Comparison of ENCODE assay signal across 9 cellular contexts in the genomic region with DNA sequence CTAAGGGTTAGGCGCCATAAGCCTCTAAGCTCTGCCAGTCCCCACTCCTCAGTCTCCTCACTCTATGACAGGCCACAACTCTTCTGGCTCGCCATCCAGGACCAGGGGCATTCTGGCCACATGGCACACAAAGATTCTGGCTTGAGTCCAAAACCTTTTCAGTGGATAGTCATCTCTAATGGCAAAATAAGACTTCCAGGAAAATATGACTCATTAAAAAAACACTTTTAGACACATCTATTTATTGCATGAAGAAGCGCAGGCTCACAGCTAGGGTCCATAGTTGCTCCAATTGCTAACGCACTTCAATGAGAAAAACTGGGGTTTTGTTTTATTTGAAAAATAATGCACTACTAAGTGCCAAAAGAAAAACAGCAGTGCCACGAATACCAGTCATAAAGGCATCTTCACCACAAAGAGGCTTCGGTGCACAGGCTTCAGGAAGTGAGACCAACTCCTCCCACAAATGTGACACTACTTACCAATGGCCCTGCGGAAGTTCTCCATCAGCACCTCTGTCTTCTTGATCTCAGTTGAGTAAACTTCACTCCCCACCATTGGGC. TPM values are rescaled to one million over a fixed set of nuclear protein-coding genes. Genes with fewer than 3 reads are reported as not detected.
DNase-seq lines count a peak whose midpoint lies in the region; ATAC-seq and TF ChIP-seq lines count a peak whose summit lies in the region.
"Had no signal": no experiment of that assay in that cellular context is flagged by ENCODE, and none has a peak within 500 bp of the region (broad histone marks: within the 10 kb centered on the region; RNA-seq: fewer than 3 reads in every experiment).

No MANE protein-coding gene starts in this region.

- H3K27me3 ChIP-seq in foreskin keratinocyte (no peaks in the 10 kb centered on the region), neural progenitor cell (no peaks in the 10 kb centered on the region)
- H3K27me3 ChIP-seq: heart right ventricle had no signal

- TF ChIP-seq CTCF in foreskin keratinocyte (conservative IDR thresholded peaks at IDR 0.05) (no peak), neural progenitor cell (IDR thresholded peaks at IDR 0.05) (no peak)

- H3K27ac ChIP-seq in foreskin keratinocyte (no peak overlapping the region), neural progenitor cell (no peak overlapping the region)

- H3K4me3 ChIP-seq in neural progenitor cell = no peak overlapping the region
- H3K4me3 ChIP-seq: heart right ventricle had no signal

- H3K4me3 Mint-ChIP-seq in neural progenitor cell = no peak overlapping the region

- no peaks in the 10 kb centered on the region for H3K4me1 Mint-ChIP-seq in neural progenitor cell

- H3K9ac ChIP-seq in neural progenitor cell = no peak overlapping the region

- H3K4me2 ChIP-seq in neural progenitor cell = no peak overlapping the region

- peaks cover 19% of the 10 kb centered on the region for H4K20me1 ChIP-seq in neural progenitor cell (ENCODE audit: low read depth)

- H3K36me3 ChIP-seq in neural progenitor cell = no peaks in the 10 kb centered on the region

- H3F3A ChIP-seq in neural progenitor cell (ENCODE audit: low read depth) = no peaks in the 10 kb centered on the region

- H3K9me3 Mint-ChIP-seq in neural progenitor cell = no peaks in the 10 kb centered on the region

- DNase-seq in COLO829 (ENCODE audit: low spot score) = peak; percentile 63
- DNase-seq in M059J (ENCODE audit: low read depth) = peak; percentile 100
- peak; percentile 29 for DNase-seq in activated T-cell treated with anti-CD3 and anti-CD28 coated beads, Interleukin-2, amount 50 U/mL, for 1 hour
- peak; percentile 57 to 82 for DNase-seq in foreskin keratinocyte
- DNase-seq in neural progenitor cell (ENCODE audit: low spot score) = no peak
- DNase-seq in hypothalamus (lab: John Stamatoyannopoulos, UW) = no peak
- no peak for DNase-seq in NCI-H2081 treated with DMSO at 0.1 percent for 48 hours (lab: John Stamatoyannopoulos, UW)
- DNase-seq: heart right ventricle had no signal

- H3K36me3 Mint-ChIP-seq in neural progenitor cell = peaks cover 17% of the 10 kb centered on the region

- H3K27ac Mint-ChIP-seq in neural progenitor cell = no peak overlapping the region

- ATAC-seq in foreskin keratinocyte = peak; percentile 19
- ATAC-seq in GM19455 (IDR thresholded peaks at IDR 0.05; ENCODE audit: unreplicated experiment) = no peak

- peaks cover 9% of the 10 kb centered on the region for H3K4me1 ChIP-seq in foreskin keratinocyte
- H3K4me1 ChIP-seq in neural progenitor cell = no peaks in the 10 kb centered on the region

- no peak overlapping the region for H2AFZ ChIP-seq in neural progenitor cell (replicated peaks)

- H3K79me2 ChIP-seq in neural progenitor cell (ENCODE audit: low read depth) = peaks cover 57% of the 10 kb centered on the region

- no peaks in the 10 kb centered on the region for H3K9me3 ChIP-seq in neural progenitor cell (ENCODE audit: low read depth)
- H3K9me3 ChIP-seq: heart right ventricle had no signal

- no peaks in the 10 kb centered on the region for H3K27me3 Mint-ChIP-seq in neural progenitor cell (ENCODE audit: insufficient read depth, low read depth)

RNA-seq across cellular contexts. Expression of a gene that starts 11.1 kb away (rescaled TPM):
- 93.9 and 127 TPM in 2 replicates for total RNA-seq in M059J (2014; rRNA removed; shearing (Covaris generic))
- total RNA-seq in foreskin keratinocyte (98.5 and 114 TPM in 2 replicates), neural progenitor cell (ENCODE audit: low replicate concordance) (91.4 and 110 TPM in 2 replicates)
- 99.4 and 119 TPM in 2 replicates for polyA plus RNA-seq in foreskin keratinocyte

RNA-seq across cellular contexts. Expression of a gene that starts 40.8 kb away (rescaled TPM):
- 13.8 and 14.3 TPM in 2 replicates for total RNA-seq in M059J (2014; rRNA removed; shearing (Covaris generic))
- 9.7 and 11.9 TPM in 2 replicates for total RNA-seq in foreskin keratinocyte
- polyA plus RNA-seq in foreskin keratinocyte = 16.8 and 17.6 TPM in 2 replicates
- total RNA-seq in neural progenitor cell (ENCODE audit: low replicate concordance) = 0.92 and 5.8 TPM in 2 replicates

Comparison
In these comparisons a context has a peak if more than half of its experiments do, and no peak if none do; other contexts are left out.
1. DNase-seq: peak in COLO829 (single experiment), M059J (single experiment), activated T-cell treated with anti-CD3 and anti-CD28 coated beads, Interleukin-2, amount 50 U/mL, for 1 hour (single experiment) and foreskin keratinocyte (2 of 2); none in neural progenitor cell (single experiment), hypothalamus (0 of 51) and NCI-H2081 treated with DMSO at 0.1 percent for 48 hours (single experiment).